13 cellular contexts compared by ENCODE assay signal in the genomic region with DNA sequence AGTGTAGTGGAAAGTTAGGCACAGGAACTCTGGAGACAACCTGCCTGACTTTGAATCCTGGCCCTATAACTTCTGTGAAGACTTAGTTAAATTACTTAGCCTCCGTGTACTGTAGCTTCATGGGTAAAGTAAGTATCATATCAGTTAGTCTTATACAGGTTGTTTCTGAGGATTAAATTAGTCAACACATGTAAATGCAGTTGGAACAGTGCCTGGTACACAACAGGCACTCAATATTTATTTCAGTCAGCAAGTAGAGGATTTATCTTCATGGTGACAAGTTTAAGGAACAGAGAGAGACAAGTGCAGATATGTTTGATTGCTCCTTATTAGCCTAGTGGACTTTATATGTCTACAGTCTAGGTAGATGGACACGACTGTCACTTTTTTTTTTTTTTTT. TPM values are rescaled to one million over a fixed set of nuclear protein-coding genes. Genes with fewer than 3 reads are reported as not detected.
A peak's percentile ranks its signal among the peaks of the same experiment; 100 is the strongest.
DNase-seq lines count a peak whose midpoint lies in the region; TF ChIP-seq lines count a peak whose summit lies in the region.
"Had no signal": no experiment of that assay in that cellular context is flagged by ENCODE, and none has a peak within 500 bp of the region (broad histone marks: within the 10 kb centered on the region; RNA-seq: fewer than 3 reads in every experiment).

No MANE protein-coding gene starts in this region.

- no peak overlapping the region for H2AFZ ChIP-seq in ACC112 (ENCODE audit: low read length, unreplicated experiment)

- intact Hi-C loops in breast epithelium (cut with DNase I; ENCODE audit: low total_unique reads): no loop called here

- no peaks in the 10 kb centered on the region for H3K79me2 ChIP-seq in ACC112 (ENCODE audit: control insufficient read depth, insufficient read depth, low read length, unreplicated experiment)

- H3K9me3 ChIP-seq in HUES6 (ENCODE audit: control insufficient read depth, insufficient read depth, low read depth, low read length) (no peaks in the 10 kb centered on the region), breast epithelium (no peaks in the 10 kb centered on the region)

- H3K36me3 Mint-ChIP-seq in mesothelial cell of epicardium: no peaks in the 10 kb centered on the region

- no peak overlapping the region for H3K27ac Mint-ChIP-seq in mesothelial cell of epicardium

- H3K4me3 Mint-ChIP-seq in mesothelial cell of epicardium: peak overlapping the region; percentile 22

- no peak for TF ChIP-seq CTCF in breast epithelium (IDR thresholded peaks at IDR 0.05)
- no peak for TF ChIP-seq CTCF in mesothelial cell of epicardium (IDR thresholded peaks at IDR 0.05; ENCODE audit: unreplicated experiment)

- H3K4me3 ChIP-seq in ACC112 (ENCODE audit: low read depth, low read length) (peak overlapping the region; percentile 88), HUES6 (ENCODE audit: low read depth, low read length) (peak overlapping the region; percentile 72; the same call in 1 of the 2 replicates), breast epithelium (peak overlapping the region in 2 of 3 donors; percentile 60 to 78)

- TF ChIP-seq POLR2A in breast epithelium (IDR thresholded peaks at IDR 0.05): no peak

- no peaks in the 10 kb centered on the region for H3K27me3 ChIP-seq in ACC112 (ENCODE audit: insufficient read depth, low read length)
- peaks cover 52% of the 10 kb centered on the region for H3K27me3 ChIP-seq in HUES6 (ENCODE audit: control insufficient read depth, insufficient read depth, low read length)
- no peaks in the 10 kb centered on the region for H3K27me3 ChIP-seq in breast epithelium

- peaks cover 15% of the 10 kb centered on the region for H3K4me1 Mint-ChIP-seq in mesothelial cell of epicardium

- no peak for DNase-seq in breast epithelium (ENCODE audit: low spot score in 2 of 2)
- no peak for DNase-seq in mesothelial cell of epicardium (ENCODE audit: low spot score in 2 of 2, unreplicated experiment in 2 of 2)
- DNase-seq in amygdala (lab: John Stamatoyannopoulos, UW): no peak
- no peak for DNase-seq in SIG-M5 treated with dmso at 0.1 percent for 504 hours (lab: John Stamatoyannopoulos, UW; ENCODE audit: unreplicated experiment)
- DNase-seq in NCI-H1105 treated with DMSO at 0.1 percent for 48 hours (lab: John Stamatoyannopoulos, UW): no peak
- no peak for DNase-seq in NCI-H446 treated with DMSO at 0.1 percent for 48 hours (lab: John Stamatoyannopoulos, UW)
- DNase-seq: activated gamma-delta T cell; NCI-H1048; NK-92 treated with Interleukin-12 subunit alpha and Interleukin-12 subunit beta, amount 100 ng/mL, for 24 hours; substantia nigra had no signal

- H3K4me1 ChIP-seq in ACC112 (ENCODE audit: control insufficient read depth, insufficient read depth, low read length, unreplicated experiment) (peaks cover 32% of the 10 kb centered on the region), HUES6 (ENCODE audit: control insufficient read depth, insufficient read depth, low read length) (peaks cover 10% of the 10 kb centered on the region; the same call in 1 of the 2 replicates), breast epithelium (no peaks in the 10 kb centered on the region)

- no peak overlapping the region for H3K9ac ChIP-seq in HUES6 (ENCODE audit: low read length)

- H3K27me3 Mint-ChIP-seq in mesothelial cell of epicardium (ENCODE audit: low read depth): peaks cover 84% of the 10 kb centered on the region

- H3K9me3 Mint-ChIP-seq in mesothelial cell of epicardium: no peaks in the 10 kb centered on the region

- H3K27ac ChIP-seq in ACC112 (ENCODE audit: low read depth, low read length) (no peak overlapping the region), HUES6 (ENCODE audit: low read depth, low read length) (no peak overlapping the region), breast epithelium (no peak overlapping the region)

- H3K36me3 ChIP-seq in ACC112 (ENCODE audit: insufficient read depth, low read length) (no peaks in the 10 kb centered on the region), HUES6 (ENCODE audit: control insufficient read depth, insufficient read depth, low read length) (no peaks in the 10 kb centered on the region), breast epithelium (no peaks in the 10 kb centered on the region)

RNA-seq across cellular contexts. Expression of a gene that starts 2.7 kb away (rescaled TPM):
- total RNA-seq in breast epithelium: 1 to 10 TPM in 1 of 3 donors, under 1 TPM in 2; 0.44 to 1.6 (median 0.66) TPM
- total RNA-seq in mesothelial cell of epicardium: 0.32 to 0.47 TPM (median 0.42 TPM) in 3 replicates
- total RNA-seq: endothelial cell of umbilical vein had no signal

RNA-seq across cellular contexts. Expression of a gene that starts 17.9 kb away (rescaled TPM):
- total RNA-seq in breast epithelium (10 to 100 TPM; 27.2 to 41.4 (median 37.2) TPM), mesothelial cell of epicardium (37.6 to 40.1 TPM (median 39.7 TPM) in 3 replicates)
